1 cellular context compared by ENCODE assay signal in the genomic region with DNA sequence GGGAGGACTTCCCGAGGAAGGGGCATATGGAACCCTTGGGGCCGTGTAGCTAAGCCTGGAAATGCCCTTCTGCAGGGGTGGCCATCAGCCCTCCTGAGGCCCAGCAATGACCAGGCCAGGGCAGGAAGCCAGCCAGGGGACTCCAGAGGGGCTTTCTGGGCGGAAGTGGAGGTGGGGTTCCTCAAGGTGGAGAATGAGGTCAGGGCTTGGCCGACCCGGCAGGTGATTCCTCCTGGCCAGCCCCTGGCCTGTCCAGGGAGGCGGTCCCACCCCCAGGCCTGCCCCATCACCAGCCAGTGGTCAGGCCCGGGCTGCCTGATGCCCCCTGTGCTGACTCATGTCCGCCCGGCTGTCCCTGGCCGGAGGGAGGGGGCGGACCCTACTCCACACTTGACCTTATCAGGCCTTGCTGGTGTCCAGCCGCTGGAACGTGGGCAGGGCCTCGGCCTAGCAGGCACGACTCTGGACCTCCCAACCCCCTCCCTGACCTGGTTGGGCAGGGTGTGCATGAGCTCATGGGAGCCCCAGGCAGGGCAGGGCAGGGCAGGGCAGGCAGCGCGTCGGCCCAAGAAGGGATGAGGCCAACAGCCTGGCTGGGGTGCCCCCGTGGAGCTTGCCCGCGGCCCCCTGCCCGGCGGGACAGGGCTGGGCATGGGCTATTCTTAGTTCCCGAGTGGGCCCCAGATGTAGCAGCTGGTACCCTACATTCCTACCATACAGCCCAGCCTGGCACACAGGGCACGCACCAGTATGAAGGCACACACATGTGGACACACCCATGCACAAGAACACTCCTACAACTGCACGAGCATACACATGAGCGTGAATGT.
TF ChIP-seq lines count a peak whose summit lies in the region.

No MANE protein-coding gene starts in this region.

TF ChIP-seq in GM12878, 131 proteins besides CTCF, POLR2A, EP300 and RAD21:
- no peak for TF ChIP-seq LARP7 (IDR thresholded peaks at IDR 0.05)
- no peak for TF ChIP-seq STAT3 (IDR thresholded peaks at IDR 0.05; ENCODE audit: low read depth, low read length)
- TF ChIP-seq TAF1 (IDR thresholded peaks at IDR 0.05; ENCODE audit: borderline replicate concordance, low read depth, low read length), result no peak
- no peak for TF ChIP-seq SREBF1 (IDR thresholded peaks at IDR 0.05; ENCODE audit: low read length)
- TF ChIP-seq MEF2B (IDR thresholded peaks at IDR 0.05; ENCODE audit: partially characterized antibody, poor library complexity, severe bottlenecking), result no peak
- TF ChIP-seq E2F4 (IDR thresholded peaks at IDR 0.05; ENCODE audit: low read depth, low read length), result no peak
- TF ChIP-seq, protein P1, sequence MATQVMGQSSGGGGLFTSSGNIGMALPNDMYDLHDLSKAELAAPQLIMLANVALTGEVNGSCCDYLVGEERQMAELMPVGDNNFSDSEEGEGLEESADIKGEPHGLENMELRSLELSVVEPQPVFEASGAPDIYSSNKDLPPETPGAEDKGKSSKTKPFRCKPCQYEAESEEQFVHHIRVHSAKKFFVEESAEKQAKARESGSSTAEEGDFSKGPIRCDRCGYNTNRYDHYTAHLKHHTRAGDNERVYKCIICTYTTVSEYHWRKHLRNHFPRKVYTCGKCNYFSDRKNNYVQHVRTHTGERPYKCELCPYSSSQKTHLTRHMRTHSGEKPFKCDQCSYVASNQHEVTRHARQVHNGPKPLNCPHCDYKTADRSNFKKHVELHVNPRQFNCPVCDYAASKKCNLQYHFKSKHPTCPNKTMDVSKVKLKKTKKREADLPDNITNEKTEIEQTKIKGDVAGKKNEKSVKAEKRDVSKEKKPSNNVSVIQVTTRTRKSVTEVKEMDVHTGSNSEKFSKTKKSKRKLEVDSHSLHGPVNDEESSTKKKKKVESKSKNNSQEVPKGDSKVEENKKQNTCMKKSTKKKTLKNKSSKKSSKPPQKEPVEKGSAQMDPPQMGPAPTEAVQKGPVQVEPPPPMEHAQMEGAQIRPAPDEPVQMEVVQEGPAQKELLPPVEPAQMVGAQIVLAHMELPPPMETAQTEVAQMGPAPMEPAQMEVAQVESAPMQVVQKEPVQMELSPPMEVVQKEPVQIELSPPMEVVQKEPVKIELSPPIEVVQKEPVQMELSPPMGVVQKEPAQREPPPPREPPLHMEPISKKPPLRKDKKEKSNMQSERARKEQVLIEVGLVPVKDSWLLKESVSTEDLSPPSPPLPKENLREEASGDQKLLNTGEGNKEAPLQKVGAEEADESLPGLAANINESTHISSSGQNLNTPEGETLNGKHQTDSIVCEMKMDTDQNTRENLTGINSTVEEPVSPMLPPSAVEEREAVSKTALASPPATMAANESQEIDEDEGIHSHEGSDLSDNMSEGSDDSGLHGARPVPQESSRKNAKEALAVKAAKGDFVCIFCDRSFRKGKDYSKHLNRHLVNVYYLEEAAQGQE (IDR thresholded peaks at IDR 0.05; ENCODE audit: low read depth, low read length), result no peak
- no peak for TF ChIP-seq EZH2 (IDR thresholded peaks at IDR 0.05; ENCODE audit: borderline replicate concordance, control insufficient read depth, low read depth, low read length)
- TF ChIP-seq, protein P2, sequence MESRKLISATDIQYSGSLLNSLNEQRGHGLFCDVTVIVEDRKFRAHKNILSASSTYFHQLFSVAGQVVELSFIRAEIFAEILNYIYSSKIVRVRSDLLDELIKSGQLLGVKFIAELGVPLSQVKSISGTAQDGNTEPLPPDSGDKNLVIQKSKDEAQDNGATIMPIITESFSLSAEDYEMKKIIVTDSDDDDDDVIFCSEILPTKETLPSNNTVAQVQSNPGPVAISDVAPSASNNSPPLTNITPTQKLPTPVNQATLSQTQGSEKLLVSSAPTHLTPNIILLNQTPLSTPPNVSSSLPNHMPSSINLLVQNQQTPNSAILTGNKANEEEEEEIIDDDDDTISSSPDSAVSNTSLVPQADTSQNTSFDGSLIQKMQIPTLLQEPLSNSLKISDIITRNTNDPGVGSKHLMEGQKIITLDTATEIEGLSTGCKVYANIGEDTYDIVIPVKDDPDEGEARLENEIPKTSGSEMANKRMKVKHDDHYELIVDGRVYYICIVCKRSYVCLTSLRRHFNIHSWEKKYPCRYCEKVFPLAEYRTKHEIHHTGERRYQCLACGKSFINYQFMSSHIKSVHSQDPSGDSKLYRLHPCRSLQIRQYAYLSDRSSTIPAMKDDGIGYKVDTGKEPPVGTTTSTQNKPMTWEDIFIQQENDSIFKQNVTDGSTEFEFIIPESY (IDR thresholded peaks at IDR 0.05), result no peak
- no peak for TF ChIP-seq RB1 (IDR thresholded peaks at IDR 0.05; ENCODE audit: borderline replicate concordance)
- TF ChIP-seq ZSCAN29 (IDR thresholded peaks at IDR 0.05), result no peak
- no peak for TF ChIP-seq SRF (IDR thresholded peaks at IDR 0.05; ENCODE audit: low read depth in 2 of 2, low read length in 2 of 2)
- no peak for TF ChIP-seq CHD2 (IDR thresholded peaks at IDR 0.05; ENCODE audit: borderline replicate concordance, low read depth, low read length)
- no peak for TF ChIP-seq PKNOX1 (IDR thresholded peaks at IDR 0.05)
- no peak for TF ChIP-seq SPI1 (IDR thresholded peaks at IDR 0.05; ENCODE audit: borderline replicate concordance, insufficient read depth, low read depth, low read length)
- TF ChIP-seq IKZF2 (IDR thresholded peaks at IDR 0.05), result no peak
- no peak for TF ChIP-seq FOXK2 (IDR thresholded peaks at IDR 0.05)
- TF ChIP-seq ATF3 (IDR thresholded peaks at IDR 0.05; ENCODE audit: borderline replicate concordance, extremely low read depth, low read depth, low read length), result no peak
- TF ChIP-seq, protein P3, sequence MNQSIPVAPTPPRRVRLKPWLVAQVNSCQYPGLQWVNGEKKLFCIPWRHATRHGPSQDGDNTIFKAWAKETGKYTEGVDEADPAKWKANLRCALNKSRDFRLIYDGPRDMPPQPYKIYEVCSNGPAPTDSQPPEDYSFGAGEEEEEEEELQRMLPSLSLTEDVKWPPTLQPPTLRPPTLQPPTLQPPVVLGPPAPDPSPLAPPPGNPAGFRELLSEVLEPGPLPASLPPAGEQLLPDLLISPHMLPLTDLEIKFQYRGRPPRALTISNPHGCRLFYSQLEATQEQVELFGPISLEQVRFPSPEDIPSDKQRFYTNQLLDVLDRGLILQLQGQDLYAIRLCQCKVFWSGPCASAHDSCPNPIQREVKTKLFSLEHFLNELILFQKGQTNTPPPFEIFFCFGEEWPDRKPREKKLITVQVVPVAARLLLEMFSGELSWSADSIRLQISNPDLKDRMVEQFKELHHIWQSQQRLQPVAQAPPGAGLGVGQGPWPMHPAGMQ (IDR thresholded peaks at IDR 0.05; ENCODE audit: borderline replicate concordance), result no peak
- TF ChIP-seq BACH1 (IDR thresholded peaks at IDR 0.05; ENCODE audit: borderline replicate concordance), result no peak
